16 cellular contexts compared by ENCODE assay signal in genomic region chr2:142675398-142675797, GRCh38.
DNase-seq lines count a peak whose midpoint lies in the region; ATAC-seq, FAIRE-seq and TF ChIP-seq lines count a peak whose summit lies in the region.
"Had no signal": no experiment of that assay in that cellular context is flagged by ENCODE, and none has a peak within 500 bp of the region (broad histone marks: within the 10 kb centered on the region; RNA-seq: fewer than 3 reads in every experiment).

No MANE protein-coding gene starts in this region.

- no peaks in the 10 kb centered on the region for H3K79me1 ChIP-seq in IMR-90 (ENCODE audit: low read depth in 1 of 2, low read length in 2 of 2)

- TF ChIP-seq POLR2A in IMR-90 (IDR thresholded peaks at IDR 0.05; ENCODE audit: low read depth, low read length) (no peak), GM12892 (IDR thresholded peaks at IDR 0.05; ENCODE audit: low read depth, low read length) (no peak)

- H3K36me3 ChIP-seq in IMR-90 (ENCODE audit: control insufficient read depth, insufficient read depth, low read length) (no peaks in the 10 kb centered on the region), astrocyte (ENCODE audit: insufficient read depth, low read length) (no peaks in the 10 kb centered on the region), SJCRH30 (no peaks in the 10 kb centered on the region)

- no TSS peak for BruUV-seq in IMR-90 (replicated peaks; lab: Mats Ljungman, UMichigan)

- no peak overlapping the region for H2BK15ac ChIP-seq in IMR-90 (ENCODE audit: low read depth, low read length)

- FAIRE-seq in astrocyte (lab: Jason Lieb, UNC) (no peak), GM12892 (lab: Jason Lieb, UNC) (no peak)
- FAIRE-seq: A549, GM18507 had no signal

- no peak overlapping the region for H3K9ac ChIP-seq in IMR-90 (ENCODE audit: low read depth, low read length)
- no peak overlapping the region for H3K9ac ChIP-seq in astrocyte (ENCODE audit: low read length)

- no peak overlapping the region for H3K23ac ChIP-seq in IMR-90 (ENCODE audit: low read depth, low read length)

- no peak overlapping the region for H2BK20ac ChIP-seq in IMR-90 (ENCODE audit: low read depth, low read length)

- H3K9me3 Mint-ChIP-seq in astrocyte (ENCODE audit: unreplicated experiment), result no peaks in the 10 kb centered on the region
- H3K9me3 Mint-ChIP-seq: GM23338, IgD-negative memory B cell had no signal

- no peak overlapping the region for H3K27ac ChIP-seq in IMR-90 (ENCODE audit: insufficient read depth, low read length)
- H3K27ac ChIP-seq in astrocyte (ENCODE audit: low read depth, low read length), result no peak overlapping the region
- no peak overlapping the region for H3K27ac ChIP-seq in SJCRH30
- H3K27ac ChIP-seq: A549 had no signal

- H4K5ac ChIP-seq in IMR-90 (ENCODE audit: low read depth, low read length), result no peak overlapping the region

- H2AK5ac ChIP-seq in IMR-90 (ENCODE audit: low read depth, low read length), result no peak overlapping the region

- no peaks in the 10 kb centered on the region for H3K36me3 Mint-ChIP-seq in astrocyte (ENCODE audit: low read depth, unreplicated experiment)
- H3K36me3 Mint-ChIP-seq: CD14-positive monocyte; CD8-positive, alpha-beta memory T cell; IgD-negative memory B cell had no signal

- H3K4me2 ChIP-seq in IMR-90 (ENCODE audit: low read depth, low read length) (no peak overlapping the region), astrocyte (ENCODE audit: low read length) (no peak overlapping the region)
- H3K4me2 ChIP-seq: A549, GM23338 had no signal

- H3K4me3 Mint-ChIP-seq in astrocyte (ENCODE audit: unreplicated experiment), result no peak overlapping the region
- H3K4me3 Mint-ChIP-seq: CD14-positive monocyte; CD8-positive, alpha-beta memory T cell; GM23338; IgD-negative memory B cell had no signal

- H3K4me3 ChIP-seq in IMR-90 (ENCODE audit: insufficient read depth, low read depth, low read length), result no peak overlapping the region
- H3K4me3 ChIP-seq in astrocyte (ENCODE audit: insufficient read depth, low read depth, low read length), result no peak overlapping the region
- H3K4me3 ChIP-seq in SJCRH30, result no peak overlapping the region
- H3K4me3 ChIP-seq: A549, GM23338 had no signal

- no peak overlapping the region for H2BK5ac ChIP-seq in IMR-90 (ENCODE audit: low read depth, low read length, poor library complexity, severe bottlenecking)

- WGBS in IMR-90 (ENCODE audit: extremely low coverage in 2 of 2, insufficient read length in 1 of 2), 2 experiments, result no CpG with 5 or more reads among the region's 5 CpGs

- H4K8ac ChIP-seq in IMR-90 (ENCODE audit: low read depth in 2 of 2, low read length in 2 of 2), result no peak overlapping the region

- CTCF ChIA-PET in IMR-90 (lab: Yijun Ruan, JAX), result no interaction called here

- DNase-seq in IMR-90 (peak; percentile 25), astrocyte (ENCODE audit: low read depth) (peak; percentile 2), fibroblast of peridontal ligament (ENCODE audit: extremely low read depth) (peak; percentile 48), GM12892 (ENCODE audit: insufficient read length) (no peak), SJCRH30 (no peak)
- DNase-seq in activated CD4-positive, CD25-positive, alpha-beta regulatory T cell treated with anti-CD3 and anti-CD28 coated beads, Interleukin-2, amount 50 U/mL, for 72 hours, result no peak
- DNase-seq in activated CD8-positive, alpha-beta memory T cell treated with anti-CD3 and anti-CD28 coated beads, Interleukin-2, amount 50 U/mL, for 4 hours, result no peak
- DNase-seq: Caco-2; CD8-positive, alpha-beta memory T cell; DND-41; H7 had no signal

- no peaks in the 10 kb centered on the region for H3K79me2 ChIP-seq in astrocyte (ENCODE audit: insufficient read depth, low read length)

- no peak overlapping the region for H3K14ac ChIP-seq in IMR-90 (replicated peaks; ENCODE audit: low read depth, low read length)

- no peaks in the 10 kb centered on the region for H3K9me1 ChIP-seq in IMR-90 (ENCODE audit: insufficient read depth, low read length)

- H3K27me3 Mint-ChIP-seq in astrocyte (ENCODE audit: low read depth, unreplicated experiment), result no peaks in the 10 kb centered on the region
- H3K27me3 Mint-ChIP-seq: CD8-positive, alpha-beta memory T cell had no signal

- H2BK120ac ChIP-seq in IMR-90 (ENCODE audit: low read depth, low read length), result no peak overlapping the region

- no peak for TF ChIP-seq CTCF in IMR-90 (conservative IDR thresholded peaks at IDR 0.05; ENCODE audit: low read depth, low read length)
- no peak for TF ChIP-seq CTCF in astrocyte (IDR thresholded peaks at IDR 0.05; ENCODE audit: insufficient read depth, low read depth, low read length)

- no peaks in the 10 kb centered on the region for H3K4me1 Mint-ChIP-seq in astrocyte (ENCODE audit: low read depth, unreplicated experiment)
- H3K4me1 Mint-ChIP-seq: CD14-positive monocyte; CD8-positive, alpha-beta memory T cell; GM23338 had no signal

- no peak overlapping the region for H3K56ac ChIP-seq in IMR-90 (ENCODE audit: extremely low read depth, insufficient read depth, low read length)

- no peaks in the 10 kb centered on the region for H3K27me3 ChIP-seq in IMR-90 (ENCODE audit: control insufficient read depth, insufficient read depth, low read length)
- no peaks in the 10 kb centered on the region for H3K27me3 ChIP-seq in astrocyte (ENCODE audit: insufficient read depth, low read length)
- no peaks in the 10 kb centered on the region for H3K27me3 ChIP-seq in SJCRH30

- H3K18ac ChIP-seq in IMR-90 (ENCODE audit: low read depth, low read length), result no peak overlapping the region

- intact Hi-C loops in IMR-90 (cut with micrococcal nuclease), result no loop called here

- H3K27ac Mint-ChIP-seq in astrocyte (ENCODE audit: unreplicated experiment), result no peak overlapping the region
- H3K27ac Mint-ChIP-seq: CD14-positive monocyte; CD8-positive, alpha-beta memory T cell; GM23338; IgD-negative memory B cell had no signal

- H3K4ac ChIP-seq in IMR-90 (ENCODE audit: low read depth, low read length), result no peak overlapping the region

- ATAC-seq in IMR-90 (ENCODE audit: low read depth), result peak; percentile 75
- ATAC-seq: A549, GM23338 had no signal

- H3K9me3 ChIP-seq in IMR-90 (ENCODE audit: control insufficient read depth, insufficient read depth, low read length), result no peaks in the 10 kb centered on the region
- H3K9me3 ChIP-seq in astrocyte (ENCODE audit: insufficient read depth, low read depth, low read length), result no peaks in the 10 kb centered on the region
- no peaks in the 10 kb centered on the region for H3K9me3 ChIP-seq in SJCRH30 (replicated peaks)
- H3K9me3 ChIP-seq: A549, Caco-2 had no signal

- in situ Hi-C loops in IMR-90 (cut with MboI; ENCODE audit: low sequenced_read_pairs), result no loop called here

- H2AK9ac ChIP-seq in IMR-90 (replicated peaks; ENCODE audit: low read depth, low read length, poor library complexity), result no peak overlapping the region

- H3K4me1 ChIP-seq in IMR-90 (ENCODE audit: control insufficient read depth, insufficient read depth, low read length) (no peaks in the 10 kb centered on the region), astrocyte (ENCODE audit: insufficient read depth, low read length) (no peaks in the 10 kb centered on the region), SJCRH30 (no peaks in the 10 kb centered on the region)
- H3K4me1 ChIP-seq: A549, Caco-2 had no signal

- dilution Hi-C loops in IMR-90 (cut with HindIII; ENCODE audit: low sequenced_read_pairs, unreplicated experiment), result no loop called here

- H2AFZ ChIP-seq in IMR-90 (replicated peaks; ENCODE audit: low read length, poor library complexity) (no peak overlapping the region), astrocyte (ENCODE audit: low read depth, low read length) (no peak overlapping the region)
- H2AFZ ChIP-seq: GM23338 had no signal

- no peak overlapping the region for H4K91ac ChIP-seq in IMR-90 (ENCODE audit: insufficient read depth, low read depth, low read length)

- POLR2A ChIA-PET in IMR-90 (lab: Charles Lee; ENCODE audit: unreplicated experiment), result interaction anchor here (0.6 kb wide), 1 partner anchor 394 kb away, joined by 12 read pairs; no protein-coding TSS in a partner anchor

- no peaks in the 10 kb centered on the region for H4K20me1 ChIP-seq in IMR-90 (ENCODE audit: insufficient read depth, low read length)
- no peaks in the 10 kb centered on the region for H4K20me1 ChIP-seq in astrocyte (ENCODE audit: insufficient read depth, low read length)

- no peak for TF ChIP-seq RAD21 in IMR-90 (IDR thresholded peaks at IDR 0.05; ENCODE audit: low read length)

TF ChIP-seq in IMR-90, 13 proteins besides CTCF, POLR2A, EP300 and RAD21:
- no peak for TF ChIP-seq ELK1 (IDR thresholded peaks at IDR 0.05; ENCODE audit: borderline replicate concordance, low read depth, low read length)
- no peak for TF ChIP-seq NFE2L2 (IDR thresholded peaks at IDR 0.05; ENCODE audit: low read depth, low read length)
- no peak for TF ChIP-seq MAFK (IDR thresholded peaks at IDR 0.05; ENCODE audit: low read depth, low read length)
- no peak for TF ChIP-seq USF2 (IDR thresholded peaks at IDR 0.05; ENCODE audit: low read depth, low read length)
- TF ChIP-seq CHD1 (IDR thresholded peaks at IDR 0.05; ENCODE audit: low read depth, low read length), result no peak
- TF ChIP-seq CEBPB (IDR thresholded peaks at IDR 0.05; ENCODE audit: low read depth, low read length), result no peak
TF ChIP-seq in IMR-90: peak in this region for 0.

Comparison
In these comparisons a context has a peak if more than half of its experiments do, and no peak if none do; other contexts are left out.
1. DNase-seq: peak in IMR-90 (single experiment), astrocyte (single experiment) and fibroblast of peridontal ligament (single experiment); none in activated CD4-positive, CD25-positive, alpha-beta regulatory T cell treated with anti-CD3 and anti-CD28 coated beads, Interleukin-2, amount 50 U/mL, for 72 hours (single experiment), GM12892 (single experiment), SJCRH30 (0 of 2) and activated CD8-positive, alpha-beta memory T cell treated with anti-CD3 and anti-CD28 coated beads, Interleukin-2, amount 50 U/mL, for 4 hours (single experiment).